In genomic region chrX:7515681-7516413, GRCh38 we compare ENCODE assay signal across 27 cellular contexts.
DNase-seq lines count a peak whose midpoint lies in the region; ATAC-seq and TF ChIP-seq lines count a peak whose summit lies in the region.
"Had no signal": no experiment of that assay in that cellular context is flagged by ENCODE, and none has a peak within 500 bp of the region (broad histone marks: within the 10 kb centered on the region; RNA-seq: fewer than 3 reads in every experiment).

No MANE protein-coding gene starts in this region.

- H3K4me1 Mint-ChIP-seq in WTC11: peaks cover 4% of the 10 kb centered on the region
- H3K4me1 Mint-ChIP-seq in naive thymus-derived CD8-positive, alpha-beta T cell: no peaks in the 10 kb centered on the region
- H3K4me1 Mint-ChIP-seq: activated CD4-positive, alpha-beta memory T cell treated with anti-CD3 and anti-CD28 coated beads, Interleukin-2, amount 10 ng/mL, durations not matched to agents 7 days and 5 days; central memory CD8-positive, alpha-beta T cell had no signal

- POLR2A ChIA-PET in PC-3 (lab: Charles Lee; ENCODE audit: unreplicated experiment): no interaction called here
- POLR2A ChIA-PET in WTC11 (lab: Charles Lee): no interaction called here
- POLR2A ChIA-PET in naive thymus-derived CD8-positive, alpha-beta T cell (lab: Charles Lee): no interaction called here

- BruUV-seq in PC-3 (replicated peaks; lab: Mats Ljungman, UMichigan): no TSS peak

- ATAC-seq in PC-3: no peak
- no peak for ATAC-seq in lower lobe of right lung
- ATAC-seq in WTC11: no peak
- ATAC-seq in naive thymus-derived CD8-positive, alpha-beta T cell: no peak
- ATAC-seq: esophagus mucosa had no signal

- H3K4me1 ChIP-seq in PC-3 (ENCODE audit: insufficient read depth, low read length) (no peaks in the 10 kb centered on the region), lower lobe of right lung (no peaks in the 10 kb centered on the region)
- H3K4me1 ChIP-seq: adrenal gland, Caco-2, SJSA1 had no signal

- no peaks in the 10 kb centered on the region for H3F3A ChIP-seq in PC-3 (ENCODE audit: low read length, unreplicated experiment)

- H3K27me3 Mint-ChIP-seq in WTC11 (ENCODE audit: low read depth): no peaks in the 10 kb centered on the region
- no peaks in the 10 kb centered on the region for H3K27me3 Mint-ChIP-seq in naive thymus-derived CD8-positive, alpha-beta T cell
- H3K27me3 Mint-ChIP-seq: activated CD4-positive, alpha-beta memory T cell treated with anti-CD3 and anti-CD28 coated beads, Interleukin-2, amount 10 ng/mL, durations not matched to agents 7 days and 5 days; central memory CD8-positive, alpha-beta T cell had no signal

- peaks cover 11% of the 10 kb centered on the region for H3K9me3 Mint-ChIP-seq in WTC11
- peaks cover 0 to 11% (median 1%) of the 10 kb centered on the region in 9 donors for H3K9me3 Mint-ChIP-seq in naive thymus-derived CD8-positive, alpha-beta T cell
- H3K9me3 Mint-ChIP-seq: central memory CD8-positive, alpha-beta T cell had no signal

- no peak overlapping the region for H3K27ac Mint-ChIP-seq in WTC11
- peak overlapping the region in 1 of 10 donors; percentile 2 for H3K27ac Mint-ChIP-seq in naive thymus-derived CD8-positive, alpha-beta T cell
- H3K27ac Mint-ChIP-seq: activated CD4-positive, alpha-beta memory T cell treated with anti-CD3 and anti-CD28 coated beads, Interleukin-2, amount 10 ng/mL, durations not matched to agents 7 days and 5 days had no signal

- DNase-seq in GM04503 (ENCODE audit: low read depth): peak; percentile 4
- peak; percentile 29 for DNase-seq in PC-3
- peak; percentile 52 for DNase-seq in epithelial cell of esophagus (ENCODE audit: low read depth)
- DNase-seq in renal cortical epithelial cell (ENCODE audit: low read depth): peak; percentile 27
- DNase-seq in NCI-H2227 treated with DMSO at 0.1 percent for 48 hours (lab: John Stamatoyannopoulos, UW): no peak
- no peak for DNase-seq in lower lobe of right lung
- DNase-seq in WTC11 (ENCODE audit: low spot score): no peak
- DNase-seq in naive thymus-derived CD8-positive, alpha-beta T cell: no peak
- DNase-seq: activated CD4-positive, alpha-beta memory T cell treated with anti-CD3 and anti-CD28 coated beads, Interleukin-2, amount 10 ng/mL, durations not matched to agents 7 days and 5 days; activated gamma-delta T cell; activated T-cell treated with anti-CD3 and anti-CD28 coated beads for 4 hours; adrenal gland; Caco-2; effector CD4-positive, alpha-beta T cell; head of caudate nucleus; MV-4-11; NCI-H1694 treated with DMSO at 0.1 percent for 48 hours; NCI-H345; NCI-H82; retina; stimulated activated CD8-positive, alpha-beta memory T cell treated with anti-CD3 and anti-CD28 coated beads, Interleukin-4, amount 100 ng/mL, for 48 hours; T-helper 2 cell had no signal

- intact Hi-C loops in PC-3 (cut with micrococcal nuclease) (no loop called here), lower lobe of right lung (cut with DNase I) (no loop called here)

- H3K4me2 ChIP-seq in PC-3 (ENCODE audit: low read length): no peak overlapping the region

- CTCF ChIA-PET in PC-3 (lab: Charles Lee): no interaction called here
- CTCF ChIA-PET in WTC11 (lab: Charles Lee): no interaction called here

- H4K20me1 ChIP-seq in PC-3 (ENCODE audit: low read length): no peaks in the 10 kb centered on the region

- H3K9me3 ChIP-seq in PC-3 (ENCODE audit: low read length): no peaks in the 10 kb centered on the region
- H3K9me3 ChIP-seq in lower lobe of right lung: no peaks in the 10 kb centered on the region
- H3K9me3 ChIP-seq: adrenal gland, Caco-2, SJSA1 had no signal

- no peak for TF ChIP-seq CTCF in PC-3 (conservative IDR thresholded peaks at IDR 0.05; ENCODE audit: low read depth, low read length)
- TF ChIP-seq CTCF in epithelial cell of esophagus (IDR thresholded peaks at IDR 0.05; ENCODE audit: insufficient read depth, low read depth, low read length, missing control alignments): no peak
- no peak for TF ChIP-seq CTCF in lower lobe of right lung (IDR thresholded peaks at IDR 0.05)
- no peak for TF ChIP-seq CTCF in WTC11 (IDR thresholded peaks at IDR 0.05)

- H3K9me2 ChIP-seq in PC-3 (replicated peaks; ENCODE audit: low read length): no peaks in the 10 kb centered on the region

- peak overlapping the region; percentile 50 for H3K27ac ChIP-seq in PC-3 (ENCODE audit: low read length)
- H3K27ac ChIP-seq in lower lobe of right lung: no peak overlapping the region
- H3K27ac ChIP-seq: adrenal gland, HL-60, SJSA1, VCaP had no signal

- H3K79me2 ChIP-seq in PC-3 (ENCODE audit: low read length): no peaks in the 10 kb centered on the region

- H3K4me3 ChIP-seq in PC-3 (ENCODE audit: low read length) (no peak overlapping the region), epithelial cell of esophagus (ENCODE audit: low read length) (no peak overlapping the region), lower lobe of right lung (no peak overlapping the region)
- H3K4me3 ChIP-seq: adrenal gland, SJSA1 had no signal

- H3K4me3 Mint-ChIP-seq in WTC11: no peak overlapping the region
- no peak overlapping the region for H3K4me3 Mint-ChIP-seq in naive thymus-derived CD8-positive, alpha-beta T cell
- H3K4me3 Mint-ChIP-seq: activated CD4-positive, alpha-beta memory T cell treated with anti-CD3 and anti-CD28 coated beads, Interleukin-2, amount 10 ng/mL, durations not matched to agents 7 days and 5 days; central memory CD8-positive, alpha-beta T cell had no signal

- H2AFZ ChIP-seq in PC-3 (ENCODE audit: low read length): no peak overlapping the region

- H3K36me3 Mint-ChIP-seq in WTC11: no peaks in the 10 kb centered on the region
- peaks cover 0 to 2% (median 0%) of the 10 kb centered on the region in 3 donors for H3K36me3 Mint-ChIP-seq in naive thymus-derived CD8-positive, alpha-beta T cell

- H3K9ac ChIP-seq in PC-3 (ENCODE audit: low read length): no peak overlapping the region

- no peaks in the 10 kb centered on the region for H3K27me3 ChIP-seq in PC-3 (ENCODE audit: low read length)
- no peaks in the 10 kb centered on the region for H3K27me3 ChIP-seq in lower lobe of right lung (ENCODE audit: low read depth)
- H3K27me3 ChIP-seq: adrenal gland, SJSA1 had no signal

- H3K36me3 ChIP-seq in PC-3 (ENCODE audit: low read depth, low read length) (no peaks in the 10 kb centered on the region), lower lobe of right lung (no peaks in the 10 kb centered on the region)
- H3K36me3 ChIP-seq: adrenal gland, SJSA1 had no signal

TF ChIP-seq in WTC11, 78 proteins besides CTCF, POLR2A, EP300 and RAD21:
- no peak for TF ChIP-seq NFE2L1 (CRISPR knock-in tag; IDR thresholded peaks at IDR 0.05)
- TF ChIP-seq ERG (CRISPR knock-in tag; IDR thresholded peaks at IDR 0.05): no peak
- no peak for TF ChIP-seq FOXP4 (CRISPR knock-in tag; IDR thresholded peaks at IDR 0.05)
- no peak for TF ChIP-seq TEAD4 (CRISPR knock-in tag; IDR thresholded peaks at IDR 0.05)
- TF ChIP-seq TCF7 (CRISPR knock-in tag; IDR thresholded peaks at IDR 0.05; ENCODE audit: low read depth): no peak
- no peak for TF ChIP-seq ELF4 (CRISPR knock-in tag; IDR thresholded peaks at IDR 0.05; ENCODE audit: low read depth)
- TF ChIP-seq ZNF263 (CRISPR knock-in tag; IDR thresholded peaks at IDR 0.05; ENCODE audit: low read depth): no peak
- TF ChIP-seq E2F1 (CRISPR knock-in tag; IDR thresholded peaks at IDR 0.05): no peak
- TF ChIP-seq HMGA2 (CRISPR knock-in tag; IDR thresholded peaks at IDR 0.05): no peak
- TF ChIP-seq FOXJ3 (CRISPR knock-in tag; IDR thresholded peaks at IDR 0.05; ENCODE audit: borderline replicate concordance): no peak
TF ChIP-seq in WTC11: peak in this region for 0.

Comparison
In these comparisons a context has a peak if more than half of its experiments do, and no peak if none do; other contexts are left out.
1. DNase-seq: peak in GM04503 (single experiment), PC-3 (single experiment), epithelial cell of esophagus (single experiment) and renal cortical epithelial cell (single experiment); none in NCI-H2227 treated with DMSO at 0.1 percent for 48 hours (single experiment), lower lobe of right lung (single experiment), WTC11 (single experiment) and naive thymus-derived CD8-positive, alpha-beta T cell (0 of 10).